In the genomic region with DNA sequence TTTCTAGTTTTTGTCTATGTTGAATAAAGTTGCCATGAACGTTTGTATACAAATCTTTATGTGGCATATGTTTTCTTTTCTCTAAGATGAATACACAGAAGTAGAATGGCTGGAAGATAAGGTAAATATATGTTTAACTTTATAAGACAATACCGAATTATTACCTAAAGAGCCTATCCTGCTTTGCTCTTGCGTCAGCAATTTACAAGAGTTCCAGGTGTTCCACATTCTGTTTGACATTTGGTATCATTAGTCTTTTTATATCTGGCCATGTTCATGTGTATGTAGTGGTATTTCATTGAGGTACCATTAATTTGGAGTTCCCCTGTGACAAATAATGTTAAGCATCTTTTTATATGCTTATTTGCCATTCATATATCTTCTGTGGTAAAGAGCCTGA, we compare ENCODE assay signal across 27 cellular contexts.
"Had no signal": no experiment of that assay in that cellular context is flagged by ENCODE, and none has a peak within 500 bp of the region (broad histone marks: within the 10 kb centered on the region; RNA-seq: fewer than 3 reads in every experiment).

No MANE protein-coding gene starts in this region.

- H3K4me1 Mint-ChIP-seq: stimulated activated effector memory CD8-positive, alpha-beta T cell treated with anti-CD3 and anti-CD28 coated beads, Interleukin-12 subunit alpha, Interleukin-12 subunit beta, amount 100 ng/mL, for 72 hours; stimulated activated memory B cell treated with anti-CD40 and anti-IgM and Interleukin-4, amounts not matched to agents 10 μg/mL and 1 μg/mL and 100 μg/mL, for 72 hours; stimulated activated naive B cell treated with anti-CD40 and anti-IgM and Interleukin-4, amounts not matched to agents 10 μg/mL and 1 μg/mL and 100 μg/mL, for 72 hours; stimulated activated naive CD8-positive, alpha-beta T cell treated with anti-CD3 and anti-CD28 coated beads, Interleukin-15, amount 100 ng/mL, for 72 hours had no signal

- H3K4me3 Mint-ChIP-seq: stimulated activated effector memory CD8-positive, alpha-beta T cell treated with anti-CD3 and anti-CD28 coated beads, Interleukin-12 subunit alpha, Interleukin-12 subunit beta, amount 100 ng/mL, for 72 hours; stimulated activated memory B cell treated with anti-CD40 and anti-IgM and Interleukin-4, amounts not matched to agents 10 μg/mL and 1 μg/mL and 100 μg/mL, for 72 hours; stimulated activated naive B cell treated with anti-CD40 and anti-IgM and Interleukin-4, amounts not matched to agents 10 μg/mL and 1 μg/mL and 100 μg/mL, for 72 hours; stimulated activated naive CD8-positive, alpha-beta T cell treated with anti-CD3 and anti-CD28 coated beads, Interleukin-15, amount 100 ng/mL, for 72 hours; stimulated activated naive CD8-positive, alpha-beta T cell treated with anti-CD3 and anti-CD28 coated beads, Interleukin-15, Interleukin-2, amounts not matched to agents 100 ng/mL and 50 ng/mL, for 24 hours; type B pancreatic cell had no signal

- H3K27ac ChIP-seq: stomach, suprapubic skin, testis, thoracic aorta, thyroid gland, tibial artery, tibial nerve, transverse colon, upper lobe of left lung, upper lobe of right lung, vagina had no signal

- DNase-seq: stimulated activated CD4-positive, alpha-beta T cell treated with anti-CD3 and anti-CD28 coated beads, Interleukin-2, amount 100 ng/mL, for 48 hours; stimulated activated CD4-positive, alpha-beta T cell treated with anti-CD3 and anti-CD28 coated beads, Interleukin-4, amount 100 ng/mL, for 1 hour; stimulated activated CD4-positive, alpha-beta T cell treated with anti-CD3 and anti-CD28 coated beads, Interleukin-4, amount 100 ng/mL, for 24 hours; stimulated activated CD4-positive, alpha-beta T cell treated with anti-CD3 and anti-CD28 coated beads, Interleukin-4, amount 100 ng/mL, for 4 hours; stimulated activated CD8-positive, alpha-beta memory T cell treated with anti-CD3 and anti-CD28 coated beads, Interleukin-4, amount 100 ng/mL, for 48 hours; stimulated activated naive B cell treated with anti-CD40 and anti-IgM and Interleukin-4, amounts not matched to agents 10 μg/mL and 1 μg/mL and 100 μg/mL, for 72 hours; stimulated activated naive CD4-positive, alpha-beta T cell; stimulated activated naive CD4-positive, alpha-beta T cell treated with Interleukin-2 at 50 U/mL for 16 hours; stimulated activated naive CD8-positive, alpha-beta T cell treated with anti-CD3 and anti-CD28 coated beads, Interleukin-15, amount 100 ng/mL, for 72 hours; stimulated activated naive CD8-positive, alpha-beta T cell treated with anti-CD3 and anti-CD28 coated beads, Interleukin-15, Interleukin-2, amounts not matched to agents 100 U/mL and 50 U/mL, for 24 hours; stomach; substantia nigra; testis; thyroid gland; tibial artery; transverse colon; trophoblast cell; upper lobe of left lung; upper lobe of right lung had no signal

- H3K9me3 Mint-ChIP-seq: stimulated activated memory B cell treated with anti-CD40 and anti-IgM and Interleukin-4, amounts not matched to agents 10 μg/mL and 1 μg/mL and 100 μg/mL, for 72 hours; stimulated activated naive CD8-positive, alpha-beta T cell treated with anti-CD3 and anti-CD28 coated beads, Interleukin-15, Interleukin-2, amounts not matched to agents 100 ng/mL and 50 ng/mL, for 24 hours had no signal

- H3K27me3 ChIP-seq: stomach, suprapubic skin, testis, thyroid gland, tibial artery, tibial nerve, transverse colon, upper lobe of left lung, upper lobe of right lung, vagina had no signal

- H3K4me3 ChIP-seq: stomach, suprapubic skin, testis, thoracic aorta, thyroid gland, tibial artery, tibial nerve, transverse colon, upper lobe of left lung, upper lobe of right lung, vagina had no signal

- H3K36me3 Mint-ChIP-seq: stimulated activated effector memory CD8-positive, alpha-beta T cell treated with anti-CD3 and anti-CD28 coated beads, Interleukin-12 subunit alpha, Interleukin-12 subunit beta, amount 100 ng/mL, for 72 hours; stimulated activated memory B cell treated with anti-CD40 and anti-IgM and Interleukin-4, amounts not matched to agents 10 μg/mL and 1 μg/mL and 100 μg/mL, for 72 hours; stimulated activated naive B cell treated with anti-CD40 and anti-IgM and Interleukin-4, amounts not matched to agents 10 μg/mL and 1 μg/mL and 100 μg/mL, for 72 hours; type B pancreatic cell had no signal

- H3K27ac Mint-ChIP-seq: stimulated activated effector memory CD8-positive, alpha-beta T cell treated with anti-CD3 and anti-CD28 coated beads, Interleukin-12 subunit alpha, Interleukin-12 subunit beta, amount 100 ng/mL, for 72 hours; stimulated activated memory B cell treated with anti-CD40 and anti-IgM and Interleukin-4, amounts not matched to agents 10 μg/mL and 1 μg/mL and 100 μg/mL, for 72 hours; stimulated activated naive B cell treated with anti-CD40 and anti-IgM and Interleukin-4, amounts not matched to agents 10 μg/mL and 1 μg/mL and 100 μg/mL, for 72 hours; stimulated activated naive CD8-positive, alpha-beta T cell treated with anti-CD3 and anti-CD28 coated beads, Interleukin-15, amount 100 ng/mL, for 72 hours; stimulated activated naive CD8-positive, alpha-beta T cell treated with anti-CD3 and anti-CD28 coated beads, Interleukin-15, Interleukin-2, amounts not matched to agents 100 ng/mL and 50 ng/mL, for 24 hours; type B pancreatic cell had no signal

- H3K9me3 ChIP-seq: stomach, suprapubic skin, testis, thoracic aorta, thyroid gland, tibial artery, transverse colon, upper lobe of left lung, upper lobe of right lung, vagina had no signal

- H3K36me3 ChIP-seq: stomach, suprapubic skin, thoracic aorta, thyroid gland, tibial artery, tibial nerve, transverse colon, upper lobe of left lung, upper lobe of right lung, vagina had no signal

- H3K4me1 ChIP-seq: stomach, suprapubic skin, testis, thyroid gland, tibial artery, tibial nerve, transverse colon, upper lobe of left lung, upper lobe of right lung, vagina had no signal
